ENCODE assay signal across 26 cellular contexts in genomic region chr4:47017081-47017480, GRCh38. TPM values are rescaled to one million over a fixed set of nuclear protein-coding genes. Genes with fewer than 3 reads are reported as not detected.
"Had no signal": no experiment of that assay in that cellular context is flagged by ENCODE, and none has a peak within 500 bp of the region (broad histone marks: within the 10 kb centered on the region; RNA-seq: fewer than 3 reads in every experiment).

No MANE protein-coding gene starts in this region.

- H3K4me1 Mint-ChIP-seq: nephron progenitor cell; stimulated activated memory B cell treated with anti-CD40 and anti-IgM and Interleukin-4, amounts not matched to agents 10 μg/mL and 1 μg/mL and 100 μg/mL, for 72 hours; stimulated activated naive CD8-positive, alpha-beta T cell treated with anti-CD3 and anti-CD28 coated beads, Interleukin-15, amount 100 ng/mL, for 72 hours had no signal

- H3K36me3 ChIP-seq: gastroesophageal sphincter, spleen, transverse colon had no signal

- ATAC-seq: esophagus mucosa; gastroesophageal sphincter; left cardiac atrium; left ventricle myocardium superior; naive thymus-derived CD4-positive, alpha-beta T cell; sciatic nerve; stimulated activated memory B cell treated with anti-CD40 and anti-IgM and Interleukin-4, amounts not matched to agents 10 μg/mL and 1 μg/mL and 100 μg/mL, for 72 hours; stimulated activated naive CD8-positive, alpha-beta T cell treated with anti-CD3 and anti-CD28 coated beads, Interleukin-15, amount 100 ng/mL, for 72 hours had no signal

- H3K4me1 ChIP-seq: gastroesophageal sphincter, spleen, testis, transverse colon had no signal

- H3K27ac ChIP-seq: gastroesophageal sphincter, spleen, testis, transverse colon had no signal

- H3K36me3 Mint-ChIP-seq: naive thymus-derived CD4-positive, alpha-beta T cell; stimulated activated memory B cell treated with anti-CD40 and anti-IgM and Interleukin-4, amounts not matched to agents 10 μg/mL and 1 μg/mL and 100 μg/mL, for 72 hours had no signal

- H3K9me3 Mint-ChIP-seq: nephron progenitor cell; stimulated activated naive CD8-positive, alpha-beta T cell treated with anti-CD3 and anti-CD28 coated beads, Interleukin-15, amount 100 ng/mL, for 72 hours had no signal

- DNase-seq: effector memory CD4-positive, alpha-beta T cell; foreskin fibroblast; kidney; left cardiac atrium; left ventricle myocardium superior; mesendoderm; naive thymus-derived CD4-positive, alpha-beta T cell; nephron progenitor cell; posterior cingulate gyrus; spleen; stimulated activated CD4-positive, alpha-beta T cell treated with anti-CD3 and anti-CD28 coated beads, Interleukin-15, amount 100 ng/mL, for 24 hours; stimulated activated CD4-positive, alpha-beta T cell treated with anti-CD3 and anti-CD28 coated beads, Interleukin-1b, Interleukin-23, amount 100 ng/mL, for 48 hours; stimulated activated CD4-positive, alpha-beta T cell treated with anti-CD3 and anti-CD28 coated beads, Interleukin-4, amount 100 ng/mL, for 24 hours; stimulated activated naive CD8-positive, alpha-beta T cell treated with anti-CD3 and anti-CD28 coated beads, Interleukin-15, amount 100 ng/mL, for 72 hours; testis; transverse colon had no signal

- H3K27me3 ChIP-seq: gastroesophageal sphincter, spleen, testis, transverse colon had no signal

- H3K4me3 Mint-ChIP-seq: naive thymus-derived CD4-positive, alpha-beta T cell; nephron progenitor cell; stimulated activated memory B cell treated with anti-CD40 and anti-IgM and Interleukin-4, amounts not matched to agents 10 μg/mL and 1 μg/mL and 100 μg/mL, for 72 hours; stimulated activated naive CD8-positive, alpha-beta T cell treated with anti-CD3 and anti-CD28 coated beads, Interleukin-15, amount 100 ng/mL, for 72 hours had no signal

- H3K27me3 Mint-ChIP-seq: stimulated activated naive CD8-positive, alpha-beta T cell treated with anti-CD3 and anti-CD28 coated beads, Interleukin-15, amount 100 ng/mL, for 72 hours had no signal

- H3K4me3 ChIP-seq: gastroesophageal sphincter, lung, spleen, testis, transverse colon had no signal

- H3K9me3 ChIP-seq: gastroesophageal sphincter, spleen, testis, transverse colon had no signal

- H3K27ac Mint-ChIP-seq: naive thymus-derived CD4-positive, alpha-beta T cell; nephron progenitor cell; stimulated activated memory B cell treated with anti-CD40 and anti-IgM and Interleukin-4, amounts not matched to agents 10 μg/mL and 1 μg/mL and 100 μg/mL, for 72 hours; stimulated activated naive CD8-positive, alpha-beta T cell treated with anti-CD3 and anti-CD28 coated beads, Interleukin-15, amount 100 ng/mL, for 72 hours had no signal

RNA-seq across cellular contexts. Expression of gene GABRB1, which starts 14.3 kb away (rescaled TPM):
- total RNA-seq: esophagus mucosa; gastroesophageal sphincter; naive thymus-derived CD4-positive, alpha-beta T cell; pulmonary artery endothelial cell; sciatic nerve; skeletal muscle tissue; spleen; subcutaneous adipose tissue; ureter had no signal
- polyA plus RNA-seq: lung; naive thymus-derived CD4-positive, alpha-beta T cell; spleen had no signal

RNA-seq across cellular contexts. Expression of gene GABRA4, which starts 23.7 kb away (rescaled TPM):
- total RNA-seq: naive thymus-derived CD4-positive, alpha-beta T cell; omental fat pad; pulmonary artery endothelial cell; sciatic nerve; subcutaneous adipose tissue; ureter had no signal
- polyA plus RNA-seq: lung; naive thymus-derived CD4-positive, alpha-beta T cell had no signal
